In the genomic region with DNA sequence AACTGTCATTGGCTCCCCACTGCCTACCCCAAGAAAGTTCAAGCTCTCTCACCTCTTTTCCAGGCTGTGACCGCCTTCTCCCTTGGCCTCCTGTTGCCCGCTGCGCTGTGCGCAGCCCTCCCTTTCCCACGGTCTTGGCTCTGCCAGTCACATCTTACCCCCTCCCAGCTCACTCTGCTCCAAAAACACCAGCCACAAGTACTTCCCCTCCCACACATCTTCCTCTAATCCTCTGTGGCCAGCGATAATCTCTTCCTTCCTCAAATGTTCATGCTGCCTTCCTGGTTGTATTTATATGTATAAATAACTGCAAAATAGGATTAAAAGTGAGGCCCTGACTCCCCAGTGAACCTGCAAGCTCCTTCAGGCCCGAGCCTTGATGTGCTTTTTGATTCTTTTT, we compare ENCODE assay signal across 25 cellular contexts.
DNase-seq lines count a peak whose midpoint lies in the region; ATAC-seq and TF ChIP-seq lines count a peak whose summit lies in the region.
"Had no signal": no experiment of that assay in that cellular context is flagged by ENCODE, and none has a peak within 500 bp of the region (broad histone marks: within the 10 kb centered on the region; RNA-seq: fewer than 3 reads in every experiment).

No MANE protein-coding gene starts in this region.

- H3K9me3 ChIP-seq in upper lobe of right lung, result no peaks in the 10 kb centered on the region
- H3K9me3 ChIP-seq: adrenal gland, MG63 had no signal

- H3K27ac ChIP-seq in upper lobe of right lung, result no peak overlapping the region
- H3K27ac ChIP-seq: adrenal gland, skin epidermis, stomach had no signal

- in situ Hi-C loops in G401 (cut with HindIII; ENCODE audit: low sequenced_read_pairs), result no loop called here

- H3K27ac Mint-ChIP-seq in activated naive CD4-positive, alpha-beta T cell treated with anti-CD3 and anti-CD28 coated beads, Interleukin-2, amount 50 U/mL, for 72 hours, result peak overlapping the region; percentile 29 to 77
- H3K27ac Mint-ChIP-seq in activated naive CD4-positive, alpha-beta T cell treated with anti-CD3 and anti-CD28 coated beads for 36 hours, result no peak overlapping the region
- H3K27ac Mint-ChIP-seq in brain, result peak overlapping the region in 3 of 5 experiments; percentile 14 to 51 (median 32)
- H3K27ac Mint-ChIP-seq: activated T-helper 17 cell treated with anti-CD3 and anti-CD28 coated beads, Interleukin-2, amount 50 U/mL, for 72 hours; memory B cell; naive B cell; progenitor cell of endocrine pancreas; T-helper 1 cell treated with Interleukin-12 subunit alpha and Interleukin-12 subunit beta and Interleukin-4 antibody, amounts not matched to agents 30 μg/mL and 1 μg/mL, for 36 hours; type B pancreatic cell had no signal

- H3K4me3 Mint-ChIP-seq in activated naive CD4-positive, alpha-beta T cell treated with anti-CD3 and anti-CD28 coated beads for 36 hours, result no peak overlapping the region
- H3K4me3 Mint-ChIP-seq in brain, result no peak overlapping the region
- H3K4me3 Mint-ChIP-seq: activated T-helper 17 cell treated with anti-CD3 and anti-CD28 coated beads, Interleukin-2, amount 50 U/mL, for 72 hours; memory B cell; T-helper 1 cell treated with Interleukin-12 subunit alpha and Interleukin-12 subunit beta and Interleukin-4 antibody, amounts not matched to agents 30 μg/mL and 1 μg/mL, for 36 hours; type B pancreatic cell had no signal

- CTCF ChIA-PET in activated naive CD4-positive, alpha-beta T cell treated with anti-CD3 and anti-CD28 coated beads for 36 hours (lab: Charles Lee), result no interaction called here

- H3K27me3 ChIP-seq in upper lobe of right lung, result peaks cover 38% of the 10 kb centered on the region
- H3K27me3 ChIP-seq: adrenal gland, MG63 had no signal

- peaks cover 4 to 6% of the 10 kb centered on the region in 2 donors for H3K36me3 Mint-ChIP-seq in activated naive CD4-positive, alpha-beta T cell treated with anti-CD3 and anti-CD28 coated beads, Interleukin-2, amount 50 U/mL, for 72 hours
- H3K36me3 Mint-ChIP-seq in activated naive CD4-positive, alpha-beta T cell treated with anti-CD3 and anti-CD28 coated beads for 36 hours (ENCODE audit: low read depth), result no peaks in the 10 kb centered on the region
- H3K36me3 Mint-ChIP-seq in brain, result no peaks in the 10 kb centered on the region
- H3K36me3 Mint-ChIP-seq: type B pancreatic cell had no signal

- H3K4me1 ChIP-seq in upper lobe of right lung, result no peaks in the 10 kb centered on the region
- H3K4me1 ChIP-seq: adrenal gland had no signal

- H3K4me1 Mint-ChIP-seq in activated naive CD4-positive, alpha-beta T cell treated with anti-CD3 and anti-CD28 coated beads for 36 hours (ENCODE audit: low read depth), result peaks cover 4% of the 10 kb centered on the region
- H3K4me1 Mint-ChIP-seq in brain, result peaks cover 63% of the 10 kb centered on the region
- H3K4me1 Mint-ChIP-seq: activated T-helper 17 cell treated with anti-CD3 and anti-CD28 coated beads, Interleukin-2, amount 50 U/mL, for 72 hours had no signal

- H3K9me3 Mint-ChIP-seq in activated naive CD4-positive, alpha-beta T cell treated with anti-CD3 and anti-CD28 coated beads, Interleukin-2, amount 50 U/mL, for 72 hours, result peaks cover 8 to 11% of the 10 kb centered on the region in 2 donors
- H3K9me3 Mint-ChIP-seq in activated naive CD4-positive, alpha-beta T cell treated with anti-CD3 and anti-CD28 coated beads for 36 hours, result no peaks in the 10 kb centered on the region
- H3K9me3 Mint-ChIP-seq in brain, result peaks cover 0 to 16% (median 0%) of the 10 kb centered on the region in 5 experiments
- H3K9me3 Mint-ChIP-seq: type B pancreatic cell had no signal

- no peak for DNase-seq in activated naive CD4-positive, alpha-beta T cell treated with anti-CD3 and anti-CD28 coated beads, Interleukin-2, amount 50 U/mL, for 72 hours (ENCODE audit: low spot score in 2 of 2)
- DNase-seq in activated naive CD4-positive, alpha-beta T cell treated with anti-CD3 and anti-CD28 coated beads for 36 hours, result no peak
- DNase-seq in NOMO-1 (lab: John Stamatoyannopoulos, UW; ENCODE audit: unreplicated experiment in 2 of 2) (peak; percentile 60 to 70), upper lobe of right lung (no peak), G401 (ENCODE audit: low spot score) (no peak)
- DNase-seq: activated CD4-positive, CD25-positive, alpha-beta regulatory T cell treated with anti-CD3 and anti-CD28 coated beads, Interleukin-2, amount 50 U/mL, for 72 hours; C1 segment of cervical spinal cord; DMS153; MG63; naive B cell; NCI-H187 treated with DMSO at 0.1 percent for 48 hours; NCI-H446; stimulated activated CD4-positive, alpha-beta T cell treated with anti-CD3 and anti-CD28 coated beads, Interleukin-4, amount 100 ng/mL, for 1 hour; stomach had no signal

- H3K36me3 ChIP-seq in upper lobe of right lung, result no peaks in the 10 kb centered on the region
- H3K36me3 ChIP-seq: adrenal gland, MG63, stomach had no signal

- intact Hi-C loops in activated naive CD4-positive, alpha-beta T cell treated with anti-CD3 and anti-CD28 coated beads for 36 hours (cut with micrococcal nuclease), result no loop called here
- intact Hi-C loops in upper lobe of right lung (cut with DNase I), result no loop called here

- no peak overlapping the region for H3K4me3 ChIP-seq in upper lobe of right lung
- H3K4me3 ChIP-seq: adrenal gland, MG63, skin epidermis, stomach had no signal

- TF ChIP-seq CTCF in brain (conservative IDR thresholded peaks at IDR 0.05) (no peak), upper lobe of right lung (IDR thresholded peaks at IDR 0.05) (no peak)

- no peak for ATAC-seq in activated naive CD4-positive, alpha-beta T cell treated with anti-CD3 and anti-CD28 coated beads, Interleukin-2, amount 50 U/mL, for 72 hours
- peak; percentile 75 for ATAC-seq in upper lobe of right lung
- no peak for ATAC-seq in HG02885 (IDR thresholded peaks at IDR 0.05; ENCODE audit: poor library complexity, unreplicated experiment)
- no peak for ATAC-seq in GM21576 (IDR thresholded peaks at IDR 0.05; ENCODE audit: unreplicated experiment)
- ATAC-seq: activated T-helper 17 cell treated with anti-CD3 and anti-CD28 coated beads, Interleukin-2, amount 50 U/mL, for 72 hours; HCT116 had no signal

- peaks cover 10% of the 10 kb centered on the region for H3K27me3 Mint-ChIP-seq in activated naive CD4-positive, alpha-beta T cell treated with anti-CD3 and anti-CD28 coated beads for 36 hours (ENCODE audit: low read depth)
- no peaks in the 10 kb centered on the region for H3K27me3 Mint-ChIP-seq in brain
- H3K27me3 Mint-ChIP-seq: type B pancreatic cell had no signal

Comparison
In these comparisons a context has a peak if more than half of its experiments do, and no peak if none do; other contexts are left out.
1. DNase-seq: peak in NOMO-1 (2 of 2); none in activated naive CD4-positive, alpha-beta T cell treated with anti-CD3 and anti-CD28 coated beads, Interleukin-2, amount 50 U/mL, for 72 hours (0 of 2), activated naive CD4-positive, alpha-beta T cell treated with anti-CD3 and anti-CD28 coated beads for 36 hours (single experiment), upper lobe of right lung (single experiment) and G401 (single experiment).